In the genomic region with DNA sequence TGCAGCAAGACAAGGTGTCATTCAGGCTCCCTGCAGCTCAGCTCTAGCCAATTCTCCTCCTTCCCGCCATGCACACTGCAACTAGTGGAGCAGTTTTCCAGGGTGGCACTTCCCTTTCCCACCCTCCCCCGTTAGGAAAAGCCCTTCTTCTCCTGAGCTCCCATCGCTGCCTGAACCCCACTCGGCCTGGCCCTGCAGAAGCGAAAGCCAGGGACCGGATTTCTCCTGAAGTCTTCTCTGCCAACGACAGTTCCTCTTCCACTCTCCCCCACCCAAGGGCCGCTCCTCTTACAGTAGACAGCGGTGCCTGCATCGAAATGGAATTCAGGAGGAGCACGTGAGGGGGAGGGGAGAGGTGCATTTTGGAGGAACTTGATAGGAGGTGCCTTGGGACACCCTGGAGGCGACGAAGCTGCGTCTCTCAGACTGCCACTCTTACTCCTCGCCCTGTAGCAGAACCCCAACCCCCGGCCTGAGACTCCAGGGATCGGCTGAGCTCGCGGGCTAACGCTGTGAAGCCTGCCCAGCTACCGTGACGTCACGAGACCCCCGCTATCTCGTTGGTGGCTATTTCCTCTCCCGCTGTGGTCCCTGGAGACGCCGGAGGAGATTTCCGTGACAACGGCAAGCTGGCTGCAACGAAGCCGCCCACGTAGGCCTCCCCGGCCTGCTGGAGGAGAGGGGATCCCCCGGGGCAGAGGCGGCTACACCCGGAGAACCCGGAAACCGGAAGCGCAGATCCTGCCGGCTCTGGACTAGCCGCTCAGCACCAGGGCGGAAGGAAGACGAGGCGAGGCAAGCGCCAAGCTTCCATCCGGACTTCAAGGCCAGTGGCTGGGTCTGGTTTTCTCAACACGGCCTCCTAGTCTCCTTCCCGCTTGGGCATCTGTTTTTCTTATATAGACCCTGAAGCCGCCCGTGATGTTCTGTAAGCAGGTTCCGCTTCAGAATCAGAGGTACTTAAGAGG, we compare ENCODE assay signal across 8 cellular contexts.
DNase-seq lines count a peak whose midpoint lies in the region; ATAC-seq and TF ChIP-seq lines count a peak whose summit lies in the region.

No MANE protein-coding gene starts in this region.

- ATAC-seq in HG02623 (IDR thresholded peaks at IDR 0.05; ENCODE audit: unreplicated experiment) = peak; percentile 92
- ATAC-seq in SK-N-SH treated with all-trans-retinoic acid at 6 μM for 48 hours = peak; percentile 92

- peaks cover 22% of the 10 kb centered on the region for H3K36me3 Mint-ChIP-seq in activated naive CD8-positive, alpha-beta T cell treated with anti-CD3 and anti-CD28 coated beads for 36 hours
- peaks cover 4% of the 10 kb centered on the region for H3K36me3 Mint-ChIP-seq in osteocyte (ENCODE audit: unreplicated experiment)

- H3K27me3 Mint-ChIP-seq in activated naive CD8-positive, alpha-beta T cell treated with anti-CD3 and anti-CD28 coated beads for 36 hours = peaks cover 3% of the 10 kb centered on the region
- no peaks in the 10 kb centered on the region for H3K27me3 Mint-ChIP-seq in osteocyte (ENCODE audit: unreplicated experiment)

- intact Hi-C loops in head of caudate nucleus (cut with DNase I) = no loop called here
- intact Hi-C loops in thyroid gland (cut with DNase I) = no loop called here

- no peaks in the 10 kb centered on the region for H3K9me3 ChIP-seq in thyroid gland

- no peaks in the 10 kb centered on the region for H3K27me3 ChIP-seq in thyroid gland

- 5 to 6% methylated on average over 32 to 47 of the region's 52 CpGs for WGBS in thyroid gland, 2 donors

- H3K36me3 ChIP-seq in thyroid gland = no peaks in the 10 kb centered on the region

- H3K4me1 ChIP-seq in thyroid gland = peaks cover 10 to 21% of the 10 kb centered on the region in 2 donors

- peaks cover 34% of the 10 kb centered on the region for H3K4me1 Mint-ChIP-seq in activated naive CD8-positive, alpha-beta T cell treated with anti-CD3 and anti-CD28 coated beads for 36 hours
- peaks cover 27% of the 10 kb centered on the region for H3K4me1 Mint-ChIP-seq in osteocyte (ENCODE audit: unreplicated experiment)

- no peaks in the 10 kb centered on the region for H3K9me3 Mint-ChIP-seq in activated naive CD8-positive, alpha-beta T cell treated with anti-CD3 and anti-CD28 coated beads for 36 hours
- H3K9me3 Mint-ChIP-seq in osteocyte (ENCODE audit: unreplicated experiment) = no peaks in the 10 kb centered on the region

- peak overlapping the region in 2 of 3 donors; percentile 33 to 43 for H3K4me3 ChIP-seq in thyroid gland (replicated peaks in 1 of 3)

- TF ChIP-seq CTCF in GM10266 (IDR thresholded peaks at IDR 0.05; ENCODE audit: control insufficient read depth, insufficient read depth, low read depth, missing control alignments) (no peak), osteocyte (IDR thresholded peaks at IDR 0.05) (no peak), thyroid gland (IDR thresholded peaks at IDR 0.05) (no peak)

- peak in 1 of 2 donors; percentile 22 for TF ChIP-seq POLR2A in thyroid gland (IDR thresholded peaks at IDR 0.05)

- DNase-seq in GM10266 (ENCODE audit: extremely low spot score) (peak; percentile 93), NCI-H1092 treated with DMSO at 0.1 percent for 48 hours (lab: John Stamatoyannopoulos, UW) (peak; percentile 96), head of caudate nucleus (peak; percentile 92 to 99 (median 97)), osteocyte (ENCODE audit: extremely low spot score, unreplicated experiment) (peak; percentile 98), thyroid gland (peak; percentile 94 to 96)
- peak; percentile 99 for DNase-seq in activated naive CD8-positive, alpha-beta T cell treated with anti-CD3 and anti-CD28 coated beads for 36 hours

- H3K27ac ChIP-seq in thyroid gland = peak overlapping the region in 2 of 3 donors; percentile 63 to 80

- H3K4me3 Mint-ChIP-seq in activated naive CD8-positive, alpha-beta T cell treated with anti-CD3 and anti-CD28 coated beads for 36 hours = peak overlapping the region; percentile 83
- H3K4me3 Mint-ChIP-seq in osteocyte (ENCODE audit: unreplicated experiment) = peak overlapping the region; percentile 86

- peak overlapping the region; percentile 77 for H3K27ac Mint-ChIP-seq in activated naive CD8-positive, alpha-beta T cell treated with anti-CD3 and anti-CD28 coated beads for 36 hours
- peak overlapping the region; percentile 98 for H3K27ac Mint-ChIP-seq in osteocyte (ENCODE audit: unreplicated experiment)

TF ChIP-seq in SK-N-SH treated with all-trans-retinoic acid at 6 μM for 48 hours, 23 proteins besides CTCF, POLR2A, EP300 and RAD21:
- TF ChIP-seq ZFP3 (CRISPR knock-in tag; IDR thresholded peaks at IDR 0.05) (peak; percentile 56; the same call in 1 of the 2 replicates), CSDC2 (CRISPR knock-in tag; IDR thresholded peaks at IDR 0.05) (0 out of 2 replicates have a peak, but pooled peaks have one; percentile 35), ESRRG (CRISPR knock-in tag; IDR thresholded peaks at IDR 0.05) (no peak), TCF4 (CRISPR knock-in tag; IDR thresholded peaks at IDR 0.05; ENCODE audit: borderline replicate concordance) (no peak), RARB (CRISPR knock-in tag; IDR thresholded peaks at IDR 0.05) (no peak)
- TF ChIP-seq, protein P1, sequence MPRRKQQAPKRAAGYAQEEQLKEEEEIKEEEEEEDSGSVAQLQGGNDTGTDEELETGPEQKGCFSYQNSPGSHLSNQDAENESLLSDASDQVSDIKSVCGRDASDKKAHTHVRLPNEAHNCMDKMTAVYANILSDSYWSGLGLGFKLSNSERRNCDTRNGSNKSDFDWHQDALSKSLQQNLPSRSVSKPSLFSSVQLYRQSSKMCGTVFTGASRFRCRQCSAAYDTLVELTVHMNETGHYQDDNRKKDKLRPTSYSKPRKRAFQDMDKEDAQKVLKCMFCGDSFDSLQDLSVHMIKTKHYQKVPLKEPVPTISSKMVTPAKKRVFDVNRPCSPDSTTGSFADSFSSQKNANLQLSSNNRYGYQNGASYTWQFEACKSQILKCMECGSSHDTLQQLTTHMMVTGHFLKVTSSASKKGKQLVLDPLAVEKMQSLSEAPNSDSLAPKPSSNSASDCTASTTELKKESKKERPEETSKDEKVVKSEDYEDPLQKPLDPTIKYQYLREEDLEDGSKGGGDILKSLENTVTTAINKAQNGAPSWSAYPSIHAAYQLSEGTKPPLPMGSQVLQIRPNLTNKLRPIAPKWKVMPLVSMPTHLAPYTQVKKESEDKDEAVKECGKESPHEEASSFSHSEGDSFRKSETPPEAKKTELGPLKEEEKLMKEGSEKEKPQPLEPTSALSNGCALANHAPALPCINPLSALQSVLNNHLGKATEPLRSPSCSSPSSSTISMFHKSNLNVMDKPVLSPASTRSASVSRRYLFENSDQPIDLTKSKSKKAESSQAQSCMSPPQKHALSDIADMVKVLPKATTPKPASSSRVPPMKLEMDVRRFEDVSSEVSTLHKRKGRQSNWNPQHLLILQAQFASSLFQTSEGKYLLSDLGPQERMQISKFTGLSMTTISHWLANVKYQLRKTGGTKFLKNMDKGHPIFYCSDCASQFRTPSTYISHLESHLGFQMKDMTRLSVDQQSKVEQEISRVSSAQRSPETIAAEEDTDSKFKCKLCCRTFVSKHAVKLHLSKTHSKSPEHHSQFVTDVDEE (CRISPR knock-in tag; IDR thresholded peaks at IDR 0.05) = peak; percentile 59
- TF ChIP-seq, protein P2, sequence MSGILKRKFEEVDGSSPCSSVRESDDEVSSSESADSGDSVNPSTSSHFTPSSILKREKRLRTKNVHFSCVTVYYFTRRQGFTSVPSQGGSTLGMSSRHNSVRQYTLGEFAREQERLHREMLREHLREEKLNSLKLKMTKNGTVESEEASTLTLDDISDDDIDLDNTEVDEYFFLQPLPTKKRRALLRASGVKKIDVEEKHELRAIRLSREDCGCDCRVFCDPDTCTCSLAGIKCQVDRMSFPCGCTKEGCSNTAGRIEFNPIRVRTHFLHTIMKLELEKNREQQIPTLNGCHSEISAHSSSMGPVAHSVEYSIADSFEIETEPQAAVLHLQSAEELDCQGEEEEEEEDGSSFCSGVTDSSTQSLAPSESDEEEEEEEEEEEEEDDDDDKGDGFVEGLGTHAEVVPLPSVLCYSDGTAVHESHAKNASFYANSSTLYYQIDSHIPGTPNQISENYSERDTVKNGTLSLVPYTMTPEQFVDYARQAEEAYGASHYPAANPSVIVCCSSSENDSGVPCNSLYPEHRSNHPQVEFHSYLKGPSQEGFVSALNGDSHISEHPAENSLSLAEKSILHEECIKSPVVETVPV (CRISPR knock-in tag; IDR thresholded peaks at IDR 0.05) = 0 out of 2 replicates have a peak, but pooled peaks have one; percentile 62

Comparison
In these comparisons a context has a peak if more than half of its experiments do, and no peak if none do; other contexts are left out.
1. Peak in every context shown above with its lines: DNase-seq, ATAC-seq, H3K4me3 ChIP-seq and H3K27ac ChIP-seq.